ENCODE assay signal across 13 cellular contexts in the genomic region with DNA sequence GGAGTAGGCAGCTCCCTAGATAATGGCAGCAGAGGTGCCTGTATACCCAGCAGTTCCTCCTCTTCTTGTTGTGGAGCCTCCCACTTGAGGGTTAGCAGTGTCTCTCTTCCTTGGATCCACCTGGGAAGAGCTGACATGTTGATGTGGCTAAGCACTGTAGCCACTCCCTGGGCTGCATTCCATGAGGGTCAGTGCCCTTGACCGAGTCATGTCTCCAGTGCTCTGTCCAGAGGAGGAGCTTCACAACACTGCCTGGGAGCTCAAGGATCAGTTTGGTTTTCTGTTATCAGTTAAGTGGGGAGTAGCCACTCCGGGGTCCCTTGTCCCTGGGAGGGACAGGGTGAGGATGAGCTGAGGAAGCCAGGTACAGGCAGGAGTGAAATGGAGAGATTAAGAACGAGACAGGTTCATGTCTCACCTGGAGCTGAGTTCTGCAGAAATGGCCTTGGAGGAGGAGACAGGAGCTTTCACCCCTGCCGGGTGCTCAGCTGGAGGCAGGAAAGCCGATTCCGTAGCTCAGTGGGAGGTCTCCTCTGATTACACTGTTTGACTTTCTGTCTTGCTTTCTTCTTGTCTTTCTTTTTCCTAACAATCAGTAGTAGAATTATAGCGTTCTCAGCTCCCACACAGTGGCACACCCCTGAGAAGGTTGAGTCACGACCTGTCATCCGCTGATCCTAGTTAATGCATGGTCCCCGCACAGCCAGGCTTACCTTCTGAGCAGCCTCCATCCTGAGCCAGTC. TPM values are rescaled to one million over a fixed set of nuclear protein-coding genes. Genes with fewer than 3 reads are reported as not detected.
DNase-seq lines count a peak whose midpoint lies in the region; ATAC-seq, FAIRE-seq and TF ChIP-seq lines count a peak whose summit lies in the region.
"Had no signal": no experiment of that assay in that cellular context is flagged by ENCODE, and none has a peak within 500 bp of the region (broad histone marks: within the 10 kb centered on the region; RNA-seq: fewer than 3 reads in every experiment).

No MANE protein-coding gene starts in this region.

- in situ Hi-C loops in Caki2 (cut with HindIII; ENCODE audit: low pct_unique_long_range_greater_than_20kb, low sequenced_read_pairs) (no loop called here), mammary epithelial cell (cut with MboI; ENCODE audit: low sequenced_read_pairs in 2 of 2) (no loop called here)

- H3K36me3 ChIP-seq in bronchial epithelial cell (ENCODE audit: control insufficient read depth, insufficient read depth, low read length), result peaks cover 13% of the 10 kb centered on the region
- H3K36me3 ChIP-seq in mammary epithelial cell (ENCODE audit: insufficient read depth, low read length), result peaks cover 8% of the 10 kb centered on the region

- H4K20me1 ChIP-seq in mammary epithelial cell (ENCODE audit: insufficient read depth, low read length), result no peaks in the 10 kb centered on the region

- no TSS peak for BruUV-seq in mammary epithelial cell (replicated peaks; lab: Mats Ljungman, UMichigan)

- no peak for ATAC-seq in SK-N-SH treated with all-trans-retinoic acid at 6 μM for 48 hours

- FAIRE-seq in bronchial epithelial cell (lab: Jason Lieb, UNC), result no peak

- no peak overlapping the region for H3K27ac ChIP-seq in mammary epithelial cell (ENCODE audit: insufficient read depth, low read depth, low read length)
- H3K27ac ChIP-seq: esophagus muscularis mucosa, HL-60 had no signal

- H3K27me3 ChIP-seq in bronchial epithelial cell (ENCODE audit: control insufficient read depth, insufficient read depth, low read length) (no peaks in the 10 kb centered on the region), mammary epithelial cell (ENCODE audit: insufficient read depth, low read length) (no peaks in the 10 kb centered on the region)
- H3K27me3 ChIP-seq: esophagus muscularis mucosa had no signal

- no peak overlapping the region for H2AFZ ChIP-seq in mammary epithelial cell (ENCODE audit: low read depth, low read length)

- 90% methylated on average over 10 of the region's 10 CpGs for WGBS in mammary epithelial cell (ENCODE audit: low coverage, missing lambda C conversion rate)

- no peak overlapping the region for H3K9ac ChIP-seq in mammary epithelial cell (ENCODE audit: insufficient read depth, low read length)

- TF ChIP-seq CTCF in bronchial epithelial cell (IDR thresholded peaks at IDR 0.05; ENCODE audit: insufficient read depth, low read length, severe bottlenecking) (no peak), mammary epithelial cell (conservative IDR thresholded peaks at IDR 0.05 in 1 of 2, IDR thresholded peaks at IDR 0.05 in 1 of 2; ENCODE audit: extremely low read depth in 1 of 2, insufficient read depth in 1 of 2, low read depth in 1 of 2, low read length in 2 of 2) (no peak)

- no peaks in the 10 kb centered on the region for H3K9me3 ChIP-seq in mammary epithelial cell (replicated peaks; ENCODE audit: insufficient read depth, low read length)
- H3K9me3 ChIP-seq: esophagus muscularis mucosa had no signal

- intact Hi-C loops in mammary epithelial cell (cut with micrococcal nuclease), result no loop called here

- dilution Hi-C loops in mammary epithelial cell (cut with HindIII; ENCODE audit: low sequenced_read_pairs), result no loop called here

- no peak overlapping the region for H3K4me3 ChIP-seq in bronchial epithelial cell (ENCODE audit: low read depth, low read length)
- no peak overlapping the region for H3K4me3 ChIP-seq in mammary epithelial cell (replicated peaks in 1 of 3; ENCODE audit: insufficient read depth in 1 of 3, low read depth in 2 of 3, low read length in 3 of 3)
- H3K4me3 ChIP-seq: esophagus muscularis mucosa had no signal

- DNase-seq in Caki2 (ENCODE audit: low read depth) (peak; percentile 17), NCI-H146 (lab: John Stamatoyannopoulos, UW) (peak; percentile 97), bronchial epithelial cell (ENCODE audit: low read depth) (peak; percentile 13), mucosa of gallbladder (ENCODE audit: low spot score) (peak; percentile 82), mammary epithelial cell (no peak), SK-N-DZ (ENCODE audit: low spot score) (no peak)
- no peak for DNase-seq in activated T-cell treated with anti-CD3 and anti-CD28 coated beads, Interleukin-2, amount 50 U/mL, for 48 hours
- DNase-seq: activated naive CD8-positive, alpha-beta T cell treated with anti-CD3 and anti-CD28 coated beads, Interleukin-2, amount 10 ng/mL, durations not matched to agents 7 days and 5 days; NK-92 treated with Interleukin-12 subunit alpha and Interleukin-12 subunit beta, amount 100 ng/mL, for 24 hours; stimulated activated CD4-positive, alpha-beta T cell treated with anti-CD3 and anti-CD28 coated beads, Interleukin-4, amount 100 ng/mL, for 1 hour had no signal

- no peaks in the 10 kb centered on the region for H3K4me1 ChIP-seq in mammary epithelial cell (ENCODE audit: insufficient read depth, low read length)
- H3K4me1 ChIP-seq: esophagus muscularis mucosa had no signal

- no peak overlapping the region for H3K4me2 ChIP-seq in mammary epithelial cell (ENCODE audit: insufficient read depth, low read depth, low read length)

- CTCF ChIA-PET in mammary epithelial cell (lab: Charles Lee; ENCODE audit: low non-redundant PET), result no interaction called here

- H3K79me2 ChIP-seq in mammary epithelial cell (ENCODE audit: insufficient read depth, low read length), result no peaks in the 10 kb centered on the region

TF ChIP-seq in SK-N-SH treated with all-trans-retinoic acid at 6 μM for 48 hours, 23 proteins besides CTCF, POLR2A, EP300 and RAD21:
- TF ChIP-seq ESRRG (CRISPR knock-in tag; IDR thresholded peaks at IDR 0.05) (no peak), CSDC2 (CRISPR knock-in tag; IDR thresholded peaks at IDR 0.05) (no peak), OSR1 (CRISPR knock-in tag; IDR thresholded peaks at IDR 0.05) (no peak), ZC3H10 (CRISPR knock-in tag; IDR thresholded peaks at IDR 0.05) (no peak), TCF4 (CRISPR knock-in tag; IDR thresholded peaks at IDR 0.05; ENCODE audit: borderline replicate concordance) (no peak), ISL1 (CRISPR knock-in tag; IDR thresholded peaks at IDR 0.05) (no peak)
- TF ChIP-seq, protein P1, sequence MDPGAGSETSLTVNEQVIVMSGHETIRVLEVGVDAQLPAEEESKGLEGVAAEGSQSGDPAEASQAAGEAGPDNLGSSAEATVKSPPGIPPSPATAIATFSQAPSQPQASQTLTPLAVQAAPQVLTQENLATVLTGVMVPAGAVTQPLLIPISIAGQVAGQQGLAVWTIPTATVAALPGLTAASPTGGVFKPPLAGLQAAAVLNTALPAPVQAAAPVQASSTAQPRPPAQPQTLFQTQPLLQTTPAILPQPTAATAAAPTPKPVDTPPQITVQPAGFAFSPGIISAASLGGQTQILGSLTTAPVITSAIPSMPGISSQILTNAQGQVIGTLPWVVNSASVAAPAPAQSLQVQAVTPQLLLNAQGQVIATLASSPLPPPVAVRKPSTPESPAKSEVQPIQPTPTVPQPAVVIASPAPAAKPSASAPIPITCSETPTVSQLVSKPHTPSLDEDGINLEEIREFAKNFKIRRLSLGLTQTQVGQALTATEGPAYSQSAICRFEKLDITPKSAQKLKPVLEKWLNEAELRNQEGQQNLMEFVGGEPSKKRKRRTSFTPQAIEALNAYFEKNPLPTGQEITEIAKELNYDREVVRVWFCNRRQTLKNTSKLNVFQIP (CRISPR knock-in tag; IDR thresholded peaks at IDR 0.05; ENCODE audit: borderline replicate concordance, low read depth), result no peak

RNA-seq across cellular contexts. Expression of a gene that starts 57.9 kb away (rescaled TPM):
- total RNA-seq in Caki2 (2014; rRNA removed; shearing (Covaris generic); ENCODE audit: low replicate concordance), result 21.7 and 62.8 TPM in 2 replicates
- total RNA-seq in bronchial epithelial cell (44.0 and 44.8 TPM in 2 replicates), mucosa of gallbladder (16.8 TPM), mammary epithelial cell (10 to 100 TPM; 22.7 to 41.2 TPM)
- 28.1 TPM for polyA plus RNA-seq in mammary epithelial cell
- 33.3 TPM for polyA minus RNA-seq in mammary epithelial cell
- polyA plus RNA-seq in SK-N-DZ (2014; cell fraction: cytosol; rRNA removed), result 35.1 and 36.5 TPM in 2 replicates
- 18.7 and 25.2 TPM in 2 replicates for polyA plus RNA-seq in SK-N-DZ (2014; cell fraction: nucleus; rRNA removed)

Comparison
In these comparisons a context has a peak if more than half of its experiments do, and no peak if none do; other contexts are left out.
1. DNase-seq: peak in Caki2 (single experiment), NCI-H146 (single experiment), bronchial epithelial cell (single experiment) and mucosa of gallbladder (single experiment); none in mammary epithelial cell (single experiment), activated T-cell treated with anti-CD3 and anti-CD28 coated beads, Interleukin-2, amount 50 U/mL, for 48 hours (0 of 2) and SK-N-DZ (single experiment).